Comparison of ENCODE assay signal across 1 cellular context in the genomic region with DNA sequence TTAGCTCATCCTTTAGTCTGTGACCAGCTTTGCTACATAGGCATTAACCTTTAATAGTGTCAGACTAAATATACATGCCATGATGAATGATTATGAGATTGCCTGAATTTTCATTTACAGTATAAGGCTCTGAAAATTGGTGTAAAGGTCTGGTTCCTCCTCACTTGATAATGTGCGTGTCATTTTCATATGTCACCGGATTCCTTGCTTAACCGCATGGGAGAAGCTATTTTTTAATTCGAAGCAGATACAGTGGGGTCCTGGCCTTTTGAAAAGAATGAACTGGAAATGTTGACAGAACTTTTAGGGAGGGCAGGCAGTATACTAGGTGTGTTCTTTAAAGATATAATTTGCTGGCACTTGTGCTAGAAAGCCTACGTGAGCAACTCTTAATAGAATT.
TF ChIP-seq lines count a peak whose summit lies in the region.

No MANE protein-coding gene starts in this region.

TF ChIP-seq in GM23338, 12 proteins besides CTCF, POLR2A, EP300 and RAD21 (continued from another document):
- TF ChIP-seq, protein P1, sequence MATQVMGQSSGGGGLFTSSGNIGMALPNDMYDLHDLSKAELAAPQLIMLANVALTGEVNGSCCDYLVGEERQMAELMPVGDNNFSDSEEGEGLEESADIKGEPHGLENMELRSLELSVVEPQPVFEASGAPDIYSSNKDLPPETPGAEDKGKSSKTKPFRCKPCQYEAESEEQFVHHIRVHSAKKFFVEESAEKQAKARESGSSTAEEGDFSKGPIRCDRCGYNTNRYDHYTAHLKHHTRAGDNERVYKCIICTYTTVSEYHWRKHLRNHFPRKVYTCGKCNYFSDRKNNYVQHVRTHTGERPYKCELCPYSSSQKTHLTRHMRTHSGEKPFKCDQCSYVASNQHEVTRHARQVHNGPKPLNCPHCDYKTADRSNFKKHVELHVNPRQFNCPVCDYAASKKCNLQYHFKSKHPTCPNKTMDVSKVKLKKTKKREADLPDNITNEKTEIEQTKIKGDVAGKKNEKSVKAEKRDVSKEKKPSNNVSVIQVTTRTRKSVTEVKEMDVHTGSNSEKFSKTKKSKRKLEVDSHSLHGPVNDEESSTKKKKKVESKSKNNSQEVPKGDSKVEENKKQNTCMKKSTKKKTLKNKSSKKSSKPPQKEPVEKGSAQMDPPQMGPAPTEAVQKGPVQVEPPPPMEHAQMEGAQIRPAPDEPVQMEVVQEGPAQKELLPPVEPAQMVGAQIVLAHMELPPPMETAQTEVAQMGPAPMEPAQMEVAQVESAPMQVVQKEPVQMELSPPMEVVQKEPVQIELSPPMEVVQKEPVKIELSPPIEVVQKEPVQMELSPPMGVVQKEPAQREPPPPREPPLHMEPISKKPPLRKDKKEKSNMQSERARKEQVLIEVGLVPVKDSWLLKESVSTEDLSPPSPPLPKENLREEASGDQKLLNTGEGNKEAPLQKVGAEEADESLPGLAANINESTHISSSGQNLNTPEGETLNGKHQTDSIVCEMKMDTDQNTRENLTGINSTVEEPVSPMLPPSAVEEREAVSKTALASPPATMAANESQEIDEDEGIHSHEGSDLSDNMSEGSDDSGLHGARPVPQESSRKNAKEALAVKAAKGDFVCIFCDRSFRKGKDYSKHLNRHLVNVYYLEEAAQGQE (IDR thresholded peaks at IDR 0.05; ENCODE audit: unreplicated experiment) = no peak
- TF ChIP-seq STAT1 (IDR thresholded peaks at IDR 0.05; ENCODE audit: unreplicated experiment) (no peak), JUNB (IDR thresholded peaks at IDR 0.05; ENCODE audit: unreplicated experiment) (no peak), ZNF114 (CRISPR knock-in tag; IDR thresholded peaks at IDR 0.05) (no peak), NANOG (IDR thresholded peaks at IDR 0.05; ENCODE audit: borderline replicate concordance) (no peak), POLR2AphosphoS5 (IDR thresholded peaks at IDR 0.05; ENCODE audit: low read depth) (no peak)
- TF ChIP-seq, protein P2, sequence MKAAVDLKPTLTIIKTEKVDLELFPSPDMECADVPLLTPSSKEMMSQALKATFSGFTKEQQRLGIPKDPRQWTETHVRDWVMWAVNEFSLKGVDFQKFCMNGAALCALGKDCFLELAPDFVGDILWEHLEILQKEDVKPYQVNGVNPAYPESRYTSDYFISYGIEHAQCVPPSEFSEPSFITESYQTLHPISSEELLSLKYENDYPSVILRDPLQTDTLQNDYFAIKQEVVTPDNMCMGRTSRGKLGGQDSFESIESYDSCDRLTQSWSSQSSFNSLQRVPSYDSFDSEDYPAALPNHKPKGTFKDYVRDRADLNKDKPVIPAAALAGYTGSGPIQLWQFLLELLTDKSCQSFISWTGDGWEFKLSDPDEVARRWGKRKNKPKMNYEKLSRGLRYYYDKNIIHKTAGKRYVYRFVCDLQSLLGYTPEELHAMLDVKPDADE (IDR thresholded peaks at IDR 0.05) = no peak
- TF ChIP-seq, protein P3, sequence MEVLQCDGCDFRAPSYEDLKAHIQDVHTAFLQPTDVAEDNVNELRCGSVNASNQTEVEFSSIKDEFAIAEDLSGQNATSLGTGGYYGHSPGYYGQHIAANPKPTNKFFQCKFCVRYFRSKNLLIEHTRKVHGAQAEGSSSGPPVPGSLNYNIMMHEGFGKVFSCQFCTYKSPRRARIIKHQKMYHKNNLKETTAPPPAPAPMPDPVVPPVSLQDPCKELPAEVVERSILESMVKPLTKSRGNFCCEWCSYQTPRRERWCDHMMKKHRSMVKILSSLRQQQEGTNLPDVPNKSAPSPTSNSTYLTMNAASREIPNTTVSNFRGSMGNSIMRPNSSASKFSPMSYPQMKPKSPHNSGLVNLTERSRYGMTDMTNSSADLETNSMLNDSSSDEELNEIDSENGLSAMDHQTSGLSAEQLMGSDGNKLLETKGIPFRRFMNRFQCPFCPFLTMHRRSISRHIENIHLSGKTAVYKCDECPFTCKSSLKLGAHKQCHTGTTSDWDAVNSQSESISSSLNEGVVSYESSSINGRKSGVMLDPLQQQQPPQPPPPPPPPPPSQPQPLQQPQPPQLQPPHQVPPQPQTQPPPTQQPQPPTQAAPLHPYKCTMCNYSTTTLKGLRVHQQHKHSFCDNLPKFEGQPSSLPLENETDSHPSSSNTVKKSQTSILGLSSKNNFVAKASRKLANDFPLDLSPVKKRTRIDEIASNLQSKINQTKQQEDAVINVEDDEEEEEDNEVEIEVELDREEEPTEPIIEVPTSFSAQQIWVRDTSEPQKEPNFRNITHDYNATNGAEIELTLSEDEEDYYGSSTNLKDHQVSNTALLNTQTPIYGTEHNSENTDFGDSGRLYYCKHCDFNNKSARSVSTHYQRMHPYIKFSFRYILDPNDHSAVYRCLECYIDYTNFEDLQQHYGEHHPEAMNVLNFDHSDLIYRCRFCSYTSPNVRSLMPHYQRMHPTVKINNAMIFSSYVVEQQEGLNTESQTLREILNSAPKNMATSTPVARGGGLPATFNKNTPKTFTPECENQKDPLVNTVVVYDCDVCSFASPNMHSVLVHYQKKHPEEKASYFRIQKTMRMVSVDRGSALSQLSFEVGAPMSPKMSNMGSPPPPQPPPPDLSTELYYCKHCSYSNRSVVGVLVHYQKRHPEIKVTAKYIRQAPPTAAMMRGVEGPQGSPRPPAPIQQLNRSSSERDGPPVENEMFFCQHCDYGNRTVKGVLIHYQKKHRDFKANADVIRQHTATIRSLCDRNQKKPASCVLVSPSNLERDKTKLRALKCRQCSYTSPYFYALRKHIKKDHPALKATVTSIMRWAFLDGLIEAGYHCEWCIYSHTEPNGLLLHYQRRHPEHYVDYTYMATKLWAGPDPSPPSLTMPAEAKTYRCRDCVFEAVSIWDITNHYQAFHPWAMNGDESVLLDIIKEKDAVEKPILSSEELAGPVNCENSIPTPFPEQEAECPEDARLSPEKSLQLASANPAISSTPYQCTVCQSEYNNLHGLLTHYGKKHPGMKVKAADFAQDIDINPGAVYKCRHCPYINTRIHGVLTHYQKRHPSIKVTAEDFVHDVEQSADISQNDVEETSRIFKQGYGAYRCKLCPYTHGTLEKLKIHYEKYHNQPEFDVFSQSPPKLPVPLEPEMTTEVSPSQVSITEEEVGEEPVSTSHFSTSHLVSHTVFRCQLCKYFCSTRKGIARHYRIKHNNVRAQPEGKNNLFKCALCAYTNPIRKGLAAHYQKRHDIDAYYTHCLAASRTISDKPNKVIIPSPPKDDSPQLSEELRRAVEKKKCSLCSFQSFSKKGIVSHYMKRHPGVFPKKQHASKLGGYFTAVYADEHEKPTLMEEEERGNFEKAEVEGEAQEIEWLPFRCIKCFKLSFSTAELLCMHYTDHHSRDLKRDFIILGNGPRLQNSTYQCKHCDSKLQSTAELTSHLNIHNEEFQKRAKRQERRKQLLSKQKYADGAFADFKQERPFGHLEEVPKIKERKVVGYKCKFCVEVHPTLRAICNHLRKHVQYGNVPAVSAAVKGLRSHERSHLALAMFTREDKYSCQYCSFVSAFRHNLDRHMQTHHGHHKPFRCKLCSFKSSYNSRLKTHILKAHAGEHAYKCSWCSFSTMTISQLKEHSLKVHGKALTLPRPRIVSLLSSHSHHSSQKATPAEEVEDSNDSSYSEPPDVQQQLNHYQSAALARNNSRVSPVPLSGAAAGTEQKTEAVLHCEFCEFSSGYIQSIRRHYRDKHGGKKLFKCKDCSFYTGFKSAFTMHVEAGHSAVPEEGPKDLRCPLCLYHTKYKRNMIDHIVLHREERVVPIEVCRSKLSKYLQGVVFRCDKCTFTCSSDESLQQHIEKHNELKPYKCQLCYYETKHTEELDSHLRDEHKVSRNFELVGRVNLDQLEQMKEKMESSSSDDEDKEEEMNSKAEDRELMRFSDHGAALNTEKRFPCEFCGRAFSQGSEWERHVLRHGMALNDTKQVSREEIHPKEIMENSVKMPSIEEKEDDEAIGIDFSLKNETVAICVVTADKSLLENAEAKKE (CRISPR knock-in tag; IDR thresholded peaks at IDR 0.05) = no peak
